Comparison of ENCODE assay signal across 8 cellular contexts in genomic region chrX:136147320-136147901, GRCh38. TPM values are rescaled to one million over a fixed set of nuclear protein-coding genes. Genes with fewer than 3 reads are reported as not detected.
DNase-seq lines count a peak whose midpoint lies in the region; ATAC-seq and TF ChIP-seq lines count a peak whose summit lies in the region.

Gene FHL1, plus strand, starts transcription at chrX:136147533.

- H2BK15ac ChIP-seq in H9 (ENCODE audit: low read depth, low read length) = no peak within 1 kb of the TSS

- no peak within 1 kb of the TSS for H2BK5ac ChIP-seq in H9 (ENCODE audit: insufficient read length, low read length)

- peak within 1 kb of the TSS; percentile 71 for H3K4me2 ChIP-seq in H9 (ENCODE audit: insufficient read depth, insufficient read length, low read length)

- no peaks in the 10 kb centered on the region for H3K79me1 ChIP-seq in H9 (ENCODE audit: insufficient read depth, low read depth, low read length, poor library complexity, severe bottlenecking)

- H3K9me3 ChIP-seq in H9 (ENCODE audit: control insufficient read depth, low read depth, low read length) (peaks cover 18% of the 10 kb centered on the region), heart right ventricle (no peaks in the 10 kb centered on the region)

- H4K20me1 ChIP-seq in H9 (ENCODE audit: control insufficient read depth, insufficient read depth, insufficient read length) = no peaks in the 10 kb centered on the region

- peaks cover 0 to 16% of the 10 kb centered on the region in 2 experiments; a peak in 2 of 4 replicates for H3K4me1 Mint-ChIP-seq in H9

- H4K91ac ChIP-seq in H9 (ENCODE audit: insufficient read length, low read depth, low read length) = no peak within 1 kb of the TSS

- no peak within 1 kb of the TSS for H4K5ac ChIP-seq in H9 (ENCODE audit: insufficient read length, low read depth, low read length)

- no peak within 1 kb of the TSS for H3K18ac ChIP-seq in H9 (ENCODE audit: insufficient read length, low read depth, low read length)

- H3K9me3 Mint-ChIP-seq in H9 = peaks cover 67 to 80% of the 10 kb centered on the region in 2 experiments

- H2BK12ac ChIP-seq in H9 (ENCODE audit: insufficient read length, low read depth, low read length) = no peak within 1 kb of the TSS

- no CpG with 5 or more reads among the region's 83 CpGs for WGBS in H9 (ENCODE audit: extremely low coverage, insufficient read length, low lambda C conversion rate)
- WGBS in adipose tissue, 3 donors = 0 to 27% (median 3%) methylated on average over 12 to 60 of the region's 83 CpGs
- WGBS in heart right ventricle, 2 donors = 0 to 1% methylated on average over 14 to 53 of the region's 83 CpGs

- no peaks in the 10 kb centered on the region for H3K79me2 ChIP-seq in H9 (ENCODE audit: insufficient read depth, low read length)

- no peak within 1 kb of the TSS for H3K4ac ChIP-seq in H9 (ENCODE audit: low read depth, low read length)

- H3K9ac ChIP-seq in H9 (ENCODE audit: extremely low read depth, insufficient read length, low read length) = peak within 1 kb of the TSS; percentile 19

- no peaks in the 10 kb centered on the region for H3K23me2 ChIP-seq in H9 (ENCODE audit: insufficient read length, low read depth, low read length, poor library complexity, severe bottlenecking)

- H3K4me3 Mint-ChIP-seq in H9 = peak within 1 kb of the TSS; percentile 67 to 88

- peak; percentile 25 for DNase-seq in ACHN
- DNase-seq in H9 = peak; percentile 37
- DNase-seq in SK-N-DZ (ENCODE audit: low spot score) = peak; percentile 35
- DNase-seq in heart right ventricle = peak; percentile 67 to 76
- DNase-seq in posterior cingulate gyrus = peak in 9 of 10 donors; percentile 30 to 93 (median 55)
- DNase-seq in NCI-H510A treated with DMSO at 0.1 percent for 48 hours (lab: John Stamatoyannopoulos, UW) = no peak
- no peak for DNase-seq in foreskin melanocyte

- in situ Hi-C loops in ACHN (cut with HindIII; ENCODE audit: low pct_ligation_motif_present, low pct_unique_long_range_greater_than_20kb, low sequenced_read_pairs) = no loop called here

- no peak within 1 kb of the TSS for H3K23ac ChIP-seq in H9 (ENCODE audit: insufficient read length, low read depth, low read length)

- no peak within 1 kb of the TSS for H2AK5ac ChIP-seq in H9 (ENCODE audit: insufficient read length, low read length)

- H3K36me3 Mint-ChIP-seq in H9 (ENCODE audit: insufficient read depth in 1 of 3, low read depth in 3 of 3) = peaks cover 0 to 7% (median 5%) of the 10 kb centered on the region in 3 experiments; a peak in 4 of 7 replicates

- intact Hi-C loops in heart right ventricle (cut with DNase I) = loop anchor here in 3 of 10 donors (5.0 kb wide), 2 partner anchors 110 to 115 kb away; no protein-coding TSS in a partner anchor
- intact Hi-C loops in posterior cingulate gyrus (cut with DNase I) = loop anchor here (10.0 kb wide), 1 partner anchor 73 kb away; no protein-coding TSS in a partner anchor

- peaks cover 55% of the 10 kb centered on the region for H3K27me3 Mint-ChIP-seq in H9 (ENCODE audit: low read depth)

- TF ChIP-seq CTCF in H9 (conservative IDR thresholded peaks at IDR 0.05) (no peak), heart right ventricle (IDR thresholded peaks at IDR 0.05) (no peak)

- H3T11ph ChIP-seq in H9 (ENCODE audit: low read length) = no peak within 1 kb of the TSS

- peak within 1 kb of the TSS in 1 of 3 experiments; percentile 67; a peak in 1 of 7 replicates for H3K27ac Mint-ChIP-seq in H9

- H3K4me3 ChIP-seq in heart right ventricle = peak within 1 kb of the TSS; percentile 44 to 84 (median 67)

- no peak within 1 kb of the TSS for H2AFZ ChIP-seq in H9 (ENCODE audit: low read length)

- ATAC-seq in heart right ventricle = peak; percentile 79 to 96 (median 90)

- H3K56ac ChIP-seq in H9 (ENCODE audit: insufficient read length, low read depth, low read length) = no peak within 1 kb of the TSS

- H2BK120ac ChIP-seq in H9 (ENCODE audit: low read depth, low read length, poor library complexity, severe bottlenecking) = no peak within 1 kb of the TSS

- no peaks in the 10 kb centered on the region for H3K36me3 ChIP-seq in heart right ventricle

- H3K27ac ChIP-seq in H9 (ENCODE audit: insufficient read length, low read depth, low read length) (no peak within 1 kb of the TSS), adipose tissue (ENCODE audit: low read depth, low read length) (no peak within 1 kb of the TSS), heart right ventricle (peak within 1 kb of the TSS; percentile 84 to 96 (median 91))

- no peak within 1 kb of the TSS for H2BK20ac ChIP-seq in H9 (ENCODE audit: low read depth, low read length, poor library complexity, severe bottlenecking)

- H4K8ac ChIP-seq in H9 (replicated peaks; ENCODE audit: insufficient read length, low read depth, low read length) = no peak within 1 kb of the TSS

- peaks cover 2% of the 10 kb centered on the region; the same call in 1 of the 2 replicates for H3K27me3 ChIP-seq in H9 (ENCODE audit: insufficient read depth, low read length)
- peaks cover 0 to 36% (median 0%) of the 10 kb centered on the region in 7 donors for H3K27me3 ChIP-seq in heart right ventricle

- 0 out of 2 replicates have a peak within 1 kb of the TSS, but pooled peaks have one; percentile 13 for H3K14ac ChIP-seq in H9 (ENCODE audit: insufficient read depth, low read length)

- H3K4me1 ChIP-seq in H9 (ENCODE audit: insufficient read depth, low read length) (no peaks in the 10 kb centered on the region), heart right ventricle (peaks cover 0 to 9% (median 0%) of the 10 kb centered on the region in 9 donors)

RNA-seq across cellular contexts. Expression of gene FHL1, which starts in this region (rescaled TPM):
- total RNA-seq in H9 (2021) (20.0 and 22.0 TPM in 2 replicates), heart right ventricle (1,000 to 10,000 TPM in 8 of 10 donors, 100 to 1,000 TPM in 2; 367 to 3,919 (median 2,586) TPM)
- 133 and 156 TPM in 2 replicates for polyA plus RNA-seq in SK-N-DZ (2014; cell fraction: cytosol; rRNA removed)
- 122 and 158 TPM in 2 replicates for polyA plus RNA-seq in SK-N-DZ (2014; cell fraction: nucleus; rRNA removed)
- polyA plus RNA-seq in adipose tissue (100 to 1,000 TPM in 2 of 3 donors, 10 to 100 TPM in 1; 23.9 to 683 (median 244) TPM), heart right ventricle (1,000 to 10,000 TPM in 1 of 2 donors, 100 to 1,000 TPM in 1; 480 to 3,681 TPM)

Comparison
In these comparisons a context has a peak if more than half of its experiments do, and no peak if none do; other contexts are left out.
1. RNA of gene FHL1 (total RNA-seq): 367 to 3,919 TPM in heart right ventricle; 20.0 to 22.0 TPM in H9; every median in the first group is over 10 times any median in the second.
2. DNase-seq: peak in ACHN (single experiment), H9 (single experiment), SK-N-DZ (single experiment), heart right ventricle (2 of 2) and posterior cingulate gyrus (9 of 10); none in NCI-H510A treated with DMSO at 0.1 percent for 48 hours (single experiment) and foreskin melanocyte (single experiment).
3. H3K27ac ChIP-seq: peak in heart right ventricle (10 of 10); none in H9 (single experiment) and adipose tissue (single experiment).